12 cellular contexts compared by ENCODE assay signal in genomic region chr2:105776560-105776928, GRCh38. TPM values are rescaled to one million over a fixed set of nuclear protein-coding genes. Genes with fewer than 3 reads are reported as not detected.
DNase-seq lines count a peak whose midpoint lies in the region; ATAC-seq and TF ChIP-seq lines count a peak whose summit lies in the region.
"Had no signal": no experiment of that assay in that cellular context is flagged by ENCODE, and none has a peak within 500 bp of the region (broad histone marks: within the 10 kb centered on the region; RNA-seq: fewer than 3 reads in every experiment).

No MANE protein-coding gene starts in this region.

- 0 out of 2 replicates have a peak, but pooled peaks cover 2% of the 10 kb centered on the region for H3K4me1 ChIP-seq in DND-41 (ENCODE audit: insufficient read depth, low read length)

- no peak overlapping the region for H3K4me2 ChIP-seq in DND-41 (ENCODE audit: insufficient read depth, low read length)

- no peak overlapping the region for H3K4me3 ChIP-seq in DND-41 (ENCODE audit: low read depth in 1 of 2, low read length in 2 of 2)

- H3K9me3 Mint-ChIP-seq in activated CD8-positive, alpha-beta T cell treated with anti-CD3 and anti-CD28 coated beads for 36 hours = no peaks in the 10 kb centered on the region
- H3K9me3 Mint-ChIP-seq in naive thymus-derived CD8-positive, alpha-beta T cell = no peaks in the 10 kb centered on the region

- peak overlapping the region; percentile 87 for H3K27ac Mint-ChIP-seq in activated CD8-positive, alpha-beta T cell treated with anti-CD3 and anti-CD28 coated beads for 36 hours
- H3K27ac Mint-ChIP-seq in naive thymus-derived CD8-positive, alpha-beta T cell = peak overlapping the region; percentile 88 to 99 (median 97)

- peaks cover 46% of the 10 kb centered on the region for H3K36me3 Mint-ChIP-seq in activated CD8-positive, alpha-beta T cell treated with anti-CD3 and anti-CD28 coated beads for 36 hours (ENCODE audit: low read depth)
- H3K36me3 Mint-ChIP-seq in naive thymus-derived CD8-positive, alpha-beta T cell = peaks cover 0 to 39% (median 0%) of the 10 kb centered on the region in 3 donors

- peak overlapping the region; percentile 15; the same call in 1 of the 2 replicates for H3K27ac ChIP-seq in DND-41 (ENCODE audit: low read length)

- H3K27me3 ChIP-seq in DND-41 (ENCODE audit: insufficient read depth, low read length, poor library complexity) = no peaks in the 10 kb centered on the region

- DNase-seq in DND-41 (no peak), NCI-H1105 treated with DMSO at 0.1 percent for 48 hours (lab: John Stamatoyannopoulos, UW) (no peak), cortex of kidney (lab: John Stamatoyannopoulos, UW) (no peak)
- DNase-seq in activated CD8-positive, alpha-beta T cell treated with anti-CD3 and anti-CD28 coated beads for 36 hours = no peak
- DNase-seq in naive thymus-derived CD8-positive, alpha-beta T cell = no peak
- DNase-seq in stimulated activated CD4-positive, alpha-beta T cell treated with anti-CD3 and anti-CD28 coated beads, Interleukin-4, amount 100 ng/mL, for 4 hours = no peak
- DNase-seq: activated effector memory CD4-positive, alpha-beta T cell treated with Interleukin-2 at 50 U/mL for 16 hours; DMS79; effector CD4-positive, alpha-beta T cell; NCI-H524 treated with DMSO at 0.1 percent for 48 hours had no signal

- no peaks in the 10 kb centered on the region for H3K9me3 ChIP-seq in DND-41 (ENCODE audit: insufficient read depth, low read length, severe bottlenecking)

- H3K79me2 ChIP-seq in DND-41 (ENCODE audit: insufficient read depth, low read length) = peaks cover 94% of the 10 kb centered on the region

- CTCF ChIA-PET in activated CD8-positive, alpha-beta T cell treated with anti-CD3 and anti-CD28 coated beads for 36 hours (lab: Charles Lee) = interaction anchor here (0.9 to 2.2 kb wide), 4 partner anchors 8 to 200 kb away, joined by 4 to 8 read pairs (median 6); no protein-coding TSS in a partner anchor

- POLR2A ChIA-PET in activated CD8-positive, alpha-beta T cell treated with anti-CD3 and anti-CD28 coated beads for 36 hours (lab: Charles Lee) = interaction anchor here (0.5 to 4.3 kb wide), 13 partner anchors 8 to 318 kb away, joined by 3 to 23 read pairs (median 5); no protein-coding TSS in a partner anchor
- POLR2A ChIA-PET in naive thymus-derived CD8-positive, alpha-beta T cell (lab: Charles Lee) = interaction anchor here (0.9 to 4.2 kb wide), 9 partner anchors 10 to 317 kb away, joined by 3 to 37 read pairs (median 9); no protein-coding TSS in a partner anchor

- ATAC-seq in DND-41 (ENCODE audit: insufficient read depth, low read depth) (no peak), GM21515 (IDR thresholded peaks at IDR 0.05; ENCODE audit: unreplicated experiment) (peak; percentile 5), GM19324 (IDR thresholded peaks at IDR 0.05; ENCODE audit: low FRiP score, unreplicated experiment) (no peak)
- ATAC-seq in activated CD8-positive, alpha-beta T cell treated with anti-CD3 and anti-CD28 coated beads for 36 hours = no peak
- no peak for ATAC-seq in naive thymus-derived CD8-positive, alpha-beta T cell

- H4K20me1 ChIP-seq in DND-41 (ENCODE audit: insufficient read depth, low read length) = peaks cover 67% of the 10 kb centered on the region

- TF ChIP-seq CTCF in DND-41 (IDR thresholded peaks at IDR 0.05; ENCODE audit: borderline replicate concordance, extremely low read depth, low read length, poor library complexity, severe bottlenecking) = no peak
- no peak for TF ChIP-seq CTCF in activated CD8-positive, alpha-beta T cell treated with anti-CD3 and anti-CD28 coated beads for 36 hours (IDR thresholded peaks at IDR 0.05)

- H3K4me3 Mint-ChIP-seq in activated CD8-positive, alpha-beta T cell treated with anti-CD3 and anti-CD28 coated beads for 36 hours = peak overlapping the region; percentile 52
- H3K4me3 Mint-ChIP-seq in naive thymus-derived CD8-positive, alpha-beta T cell = peak overlapping the region; percentile 67 to 89 (median 80)

- no peak overlapping the region for H3K9ac ChIP-seq in DND-41 (ENCODE audit: low read depth, low read length)

- H3K27me3 Mint-ChIP-seq in activated CD8-positive, alpha-beta T cell treated with anti-CD3 and anti-CD28 coated beads for 36 hours = no peaks in the 10 kb centered on the region
- no peaks in the 10 kb centered on the region for H3K27me3 Mint-ChIP-seq in naive thymus-derived CD8-positive, alpha-beta T cell

- peaks cover 92% of the 10 kb centered on the region for H3K4me1 Mint-ChIP-seq in activated CD8-positive, alpha-beta T cell treated with anti-CD3 and anti-CD28 coated beads for 36 hours (ENCODE audit: low read depth)
- H3K4me1 Mint-ChIP-seq in naive thymus-derived CD8-positive, alpha-beta T cell = peaks cover 60 to 97% (median 97%) of the 10 kb centered on the region in 4 donors

- no peak overlapping the region for H2AFZ ChIP-seq in DND-41 (ENCODE audit: low read depth, low read length)

- H3K36me3 ChIP-seq in DND-41 (ENCODE audit: insufficient read depth, low read length) = peaks cover 12% of the 10 kb centered on the region

- intact Hi-C loops in activated CD8-positive, alpha-beta T cell treated with anti-CD3 and anti-CD28 coated beads for 36 hours (cut with micrococcal nuclease) = no loop called here

RNA-seq across cellular contexts. Expression of gene NCK2, which starts 31.8 kb away (rescaled TPM):
- total RNA-seq in activated CD8-positive, alpha-beta T cell treated with anti-CD3 and anti-CD28 coated beads for 36 hours = 10 to 100 TPM; 68.3 to 69.7 TPM
- total RNA-seq in naive thymus-derived CD8-positive, alpha-beta T cell = 100 to 1,000 TPM; 119 to 124 TPM
- polyA plus RNA-seq in naive thymus-derived CD8-positive, alpha-beta T cell = 100 to 1,000 TPM in 1 of 3 donors, 10 to 100 TPM in 2; 36.6 to 110 (median 67.8) TPM
